In the genomic region with DNA sequence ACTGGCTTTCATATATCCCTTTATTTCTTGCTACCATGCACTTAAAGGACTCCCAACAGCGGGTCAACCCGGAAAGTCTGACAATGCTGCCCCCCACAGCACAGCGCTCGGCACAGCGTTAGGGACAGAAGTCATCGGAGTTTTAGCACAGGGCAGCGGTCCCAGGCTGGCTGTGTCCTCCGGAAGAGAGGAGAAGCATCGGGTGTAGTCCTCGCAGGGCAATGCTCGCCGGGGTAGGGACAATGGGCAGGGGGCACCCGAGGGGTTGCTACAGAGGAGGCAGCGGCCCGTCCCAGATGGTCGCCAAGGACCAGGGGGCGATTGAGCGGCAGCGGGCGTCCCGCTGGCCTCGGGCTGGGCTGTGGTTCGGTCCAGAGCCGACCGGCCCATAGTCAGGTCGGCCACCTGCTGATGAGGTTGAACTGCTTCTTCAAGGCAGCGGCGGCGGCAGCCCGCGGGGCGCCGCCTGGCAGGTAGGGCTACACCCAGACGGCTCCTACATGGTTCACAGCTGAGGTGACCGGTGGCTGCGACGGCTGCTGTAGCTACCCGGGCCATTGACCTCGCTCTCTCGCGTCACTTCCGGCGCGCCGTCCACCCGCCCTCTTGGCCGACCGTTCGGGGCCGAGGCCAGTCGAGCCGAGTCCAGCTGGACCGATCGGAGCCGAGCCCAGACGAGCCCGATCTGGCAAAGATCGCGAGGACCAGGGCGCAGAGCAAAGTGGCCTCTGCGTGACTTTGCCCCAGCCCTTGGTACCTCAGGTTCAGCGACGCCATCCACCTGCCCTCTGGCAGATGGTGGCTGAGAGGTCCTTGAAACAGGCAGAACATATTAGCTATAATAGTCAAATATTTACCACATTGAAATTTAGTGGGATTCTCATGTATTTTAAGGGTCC, we compare ENCODE assay signal across 8 cellular contexts. TPM values are rescaled to one million over a fixed set of nuclear protein-coding genes. Genes with fewer than 3 reads are reported as not detected.
DNase-seq lines count a peak whose midpoint lies in the region; ATAC-seq and TF ChIP-seq lines count a peak whose summit lies in the region.

No MANE protein-coding gene starts in this region.

- ATAC-seq in GM21381 (IDR thresholded peaks at IDR 0.05; ENCODE audit: unreplicated experiment) (peak; percentile 51), natural killer cell (peak; percentile 52 to 73 (median 61))
- peak; percentile 84 for ATAC-seq in stimulated activated memory B cell treated with anti-CD40 and anti-IgM and Interleukin-4, amounts not matched to agents 10 μg/mL and 1 μg/mL and 100 μg/mL, for 72 hours

- H3K9me3 Mint-ChIP-seq in natural killer cell = no peaks in the 10 kb centered on the region
- no peaks in the 10 kb centered on the region for H3K9me3 Mint-ChIP-seq in stimulated activated memory B cell treated with anti-CD40 and anti-IgM and Interleukin-4, amounts not matched to agents 10 μg/mL and 1 μg/mL and 100 μg/mL, for 72 hours

- H3K27me3 Mint-ChIP-seq in natural killer cell (ENCODE audit: low read depth in 2 of 2) = no peaks in the 10 kb centered on the region
- no peaks in the 10 kb centered on the region for H3K27me3 Mint-ChIP-seq in stimulated activated memory B cell treated with anti-CD40 and anti-IgM and Interleukin-4, amounts not matched to agents 10 μg/mL and 1 μg/mL and 100 μg/mL, for 72 hours

- DNase-seq in COLO668 (lab: John Stamatoyannopoulos, UW; ENCODE audit: unreplicated experiment) = peak; percentile 92
- peak; percentile 47 for DNase-seq in KG1 (lab: John Stamatoyannopoulos, UW)
- DNase-seq in RKO (ENCODE audit: low spot score) = peak; percentile 90
- peak; percentile 64 for DNase-seq in activated effector memory CD4-positive, alpha-beta T cell treated with Interleukin-2 at 50 U/mL for 16 hours
- peak; percentile 86 for DNase-seq in fibroblast of pulmonary artery (ENCODE audit: low read depth)
- DNase-seq in natural killer cell = peak; percentile 81

- H3K27ac Mint-ChIP-seq in natural killer cell = peak overlapping the region; percentile 94 to 95
- peak overlapping the region; percentile 92 for H3K27ac Mint-ChIP-seq in stimulated activated memory B cell treated with anti-CD40 and anti-IgM and Interleukin-4, amounts not matched to agents 10 μg/mL and 1 μg/mL and 100 μg/mL, for 72 hours

- peak overlapping the region; percentile 97 for H3K4me3 Mint-ChIP-seq in natural killer cell
- peak overlapping the region; percentile 96 for H3K4me3 Mint-ChIP-seq in stimulated activated memory B cell treated with anti-CD40 and anti-IgM and Interleukin-4, amounts not matched to agents 10 μg/mL and 1 μg/mL and 100 μg/mL, for 72 hours

- no peak for TF ChIP-seq CTCF in fibroblast of pulmonary artery (IDR thresholded peaks at IDR 0.05; ENCODE audit: low read length, missing control alignments)
- no peak for TF ChIP-seq CTCF in natural killer cell (IDR thresholded peaks at IDR 0.05)

- intact Hi-C loops in natural killer cell (cut with micrococcal nuclease) = loop anchor here (1.0 to 5.0 kb wide), 2 partner anchors 52 to 250 kb away; no protein-coding TSS in a partner anchor

- H3K36me3 Mint-ChIP-seq in natural killer cell = no peaks in the 10 kb centered on the region
- peaks cover 5% of the 10 kb centered on the region for H3K36me3 Mint-ChIP-seq in stimulated activated memory B cell treated with anti-CD40 and anti-IgM and Interleukin-4, amounts not matched to agents 10 μg/mL and 1 μg/mL and 100 μg/mL, for 72 hours

- peaks cover 34 to 39% of the 10 kb centered on the region in 2 donors for H3K4me1 Mint-ChIP-seq in natural killer cell
- H3K4me1 Mint-ChIP-seq in stimulated activated memory B cell treated with anti-CD40 and anti-IgM and Interleukin-4, amounts not matched to agents 10 μg/mL and 1 μg/mL and 100 μg/mL, for 72 hours = peaks cover 33% of the 10 kb centered on the region

- peak overlapping the region; percentile 68 for H3K4me3 ChIP-seq in fibroblast of pulmonary artery (replicated peaks; ENCODE audit: low read depth, low read length)

RNA-seq across cellular contexts. Expression of gene LCMT1, which starts 4.7 kb away (rescaled TPM):
- 10 to 100 TPM; 28.8 to 49.5 (median 43.0) TPM for total RNA-seq in natural killer cell

Comparison
In these comparisons a context has a peak if more than half of its experiments do, and no peak if none do; other contexts are left out.
1. Peak in every context shown above with its lines: DNase-seq, ATAC-seq and H3K4me3 ChIP-seq.